ENCODE assay signal across 16 cellular contexts in the genomic region with DNA sequence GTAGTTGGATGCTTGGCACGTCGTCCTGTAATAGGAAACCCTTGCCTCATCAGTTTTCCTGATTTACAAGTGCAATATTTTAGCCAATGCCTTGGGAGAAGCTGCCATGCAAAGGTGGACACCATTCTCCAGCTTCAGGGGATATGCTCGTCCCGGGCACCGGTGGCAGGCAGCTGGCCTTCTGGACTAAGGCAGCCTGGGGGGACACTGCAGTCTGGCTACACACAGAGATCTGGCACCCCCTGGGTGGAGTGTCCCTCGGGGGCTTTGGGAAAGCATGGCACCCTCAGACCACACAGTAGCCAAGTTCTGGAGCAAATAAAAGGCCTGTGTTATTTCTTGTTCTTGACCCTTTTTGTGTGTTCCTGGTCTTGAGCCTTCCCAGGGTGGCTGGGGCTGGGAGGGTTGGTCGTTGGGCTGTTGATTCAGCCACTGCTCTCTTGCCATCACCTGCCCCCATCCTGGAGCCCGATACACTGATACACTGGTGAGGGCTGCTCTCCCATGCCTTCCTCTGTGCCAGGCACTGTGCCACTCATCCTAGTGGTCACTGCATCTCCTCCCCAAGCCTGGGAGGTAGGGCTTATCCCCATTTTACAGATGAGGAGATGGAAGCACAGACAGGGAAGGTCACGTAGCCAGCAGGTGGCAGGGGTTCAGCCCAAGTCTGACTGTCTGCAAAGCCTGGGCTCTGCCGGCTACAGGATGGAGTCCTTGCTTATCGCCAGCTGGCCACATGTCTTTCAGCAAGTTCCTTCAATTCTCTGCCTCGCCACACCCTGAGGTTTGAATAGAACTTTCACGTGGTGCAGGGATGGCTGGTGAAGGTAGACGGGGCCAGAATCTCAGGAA.
A peak's percentile ranks its signal among the peaks of the same experiment; 100 is the strongest.
DNase-seq lines count a peak whose midpoint lies in the region; TF ChIP-seq lines count a peak whose summit lies in the region.
"Had no signal": no experiment of that assay in that cellular context is flagged by ENCODE, and none has a peak within 500 bp of the region (broad histone marks: within the 10 kb centered on the region; RNA-seq: fewer than 3 reads in every experiment).

No MANE protein-coding gene starts in this region.

- H3K4me1 ChIP-seq in ascending aorta (peaks cover 44 to 74% of the 10 kb centered on the region in 2 donors), right atrium auricular region (peaks cover 0 to 97% of the 10 kb centered on the region in 2 donors), smooth muscle cell (ENCODE audit: low read depth) (peaks cover 24% of the 10 kb centered on the region)

- peak overlapping the region; percentile 98 for H3K4me3 ChIP-seq in HFF-Myc (replicated peaks; ENCODE audit: low read depth, low read length)
- H3K4me3 ChIP-seq in ascending aorta = peak overlapping the region; percentile 62 to 80
- H3K4me3 ChIP-seq in right atrium auricular region = peak overlapping the region in 1 of 2 donors; percentile 73
- no peak overlapping the region for H3K4me3 ChIP-seq in smooth muscle cell
- H3K4me3 ChIP-seq: breast epithelium had no signal

- TF ChIP-seq CTCF in HFF-Myc (IDR thresholded peaks at IDR 0.05; ENCODE audit: low read depth, low read length, missing control alignments) (peak; percentile 11), ascending aorta (IDR thresholded peaks at IDR 0.05) (no peak), right atrium auricular region (IDR thresholded peaks at IDR 0.05) (no peak), smooth muscle cell (IDR thresholded peaks at IDR 0.05; ENCODE audit: borderline replicate concordance, insufficient read depth, poor library complexity, severe bottlenecking) (no peak)

- peaks cover 13% of the 10 kb centered on the region for H3F3A ChIP-seq in smooth muscle cell (ENCODE audit: low read depth)

- H3K4me2 ChIP-seq in smooth muscle cell = peak overlapping the region; percentile 59

- H3K27me3 ChIP-seq in ascending aorta = no peaks in the 10 kb centered on the region
- no peaks in the 10 kb centered on the region for H3K27me3 ChIP-seq in right atrium auricular region
- H3K27me3 ChIP-seq in smooth muscle cell (ENCODE audit: low read depth) = no peaks in the 10 kb centered on the region
- H3K27me3 ChIP-seq: breast epithelium had no signal

- intact Hi-C loops in ascending aorta (cut with DNase I) = no loop called here

- peak overlapping the region; percentile 69 to 95 for H3K27ac ChIP-seq in ascending aorta
- peak overlapping the region; percentile 86 to 91 for H3K27ac ChIP-seq in right atrium auricular region
- H3K27ac ChIP-seq in smooth muscle cell (ENCODE audit: low read depth) = peak overlapping the region; percentile 86

- peaks cover 31 to 33% of the 10 kb centered on the region in 2 donors for H3K36me3 ChIP-seq in ascending aorta
- H3K36me3 ChIP-seq in right atrium auricular region = peaks cover 33% of the 10 kb centered on the region
- no peaks in the 10 kb centered on the region for H3K36me3 ChIP-seq in smooth muscle cell (ENCODE audit: low read depth)

- no peak overlapping the region for H2AFZ ChIP-seq in smooth muscle cell (ENCODE audit: low read depth)

- no peak for DNase-seq in HFF-Myc (ENCODE audit: extremely low read depth, low read depth)
- DNase-seq in ascending aorta (ENCODE audit: low spot score in 2 of 2) = no peak
- DNase-seq in right atrium auricular region (ENCODE audit: low spot score) = no peak
- DNase-seq in smooth muscle cell (lab: John Stamatoyannopoulos, UW; ENCODE audit: unreplicated experiment) = no peak
- no peak for DNase-seq in superior temporal gyrus (ENCODE audit: extremely low spot score)
- no peak for DNase-seq in kidney tubule cell (ENCODE audit: low spot score)
- DNase-seq in NCI-H2029 (lab: John Stamatoyannopoulos, UW) = no peak
- DNase-seq: activated CD4-positive, alpha-beta T cell treated with anti-CD3 and anti-CD28 coated beads, Interleukin-2, amount 10 ng/mL, durations not matched to agents 7 days and 5 days; C1 segment of cervical spinal cord; DMS153; effector memory CD8-positive, alpha-beta T cell; MV-4-11; NCI-H524; nucleus accumbens; stimulated activated CD4-positive, alpha-beta T cell treated with anti-CD3 and anti-CD28 coated beads, Interleukin-4, amount 100 ng/mL, for 24 hours had no signal

- H3K79me2 ChIP-seq in smooth muscle cell (ENCODE audit: low read depth) = peaks cover 41% of the 10 kb centered on the region

- peaks cover 28% of the 10 kb centered on the region for H4K20me1 ChIP-seq in smooth muscle cell (ENCODE audit: low read depth)

- H3K9me3 ChIP-seq in ascending aorta (no peaks in the 10 kb centered on the region), right atrium auricular region (no peaks in the 10 kb centered on the region), smooth muscle cell (replicated peaks; ENCODE audit: low read depth) (no peaks in the 10 kb centered on the region)
- H3K9me3 ChIP-seq: breast epithelium had no signal

- no peak overlapping the region for H3K9ac ChIP-seq in smooth muscle cell (ENCODE audit: low read depth)

- 91% methylated on average over 14 of the region's 14 CpGs for WGBS in smooth muscle cell (ENCODE audit: low lambda C conversion rate)
